In the genomic region with DNA sequence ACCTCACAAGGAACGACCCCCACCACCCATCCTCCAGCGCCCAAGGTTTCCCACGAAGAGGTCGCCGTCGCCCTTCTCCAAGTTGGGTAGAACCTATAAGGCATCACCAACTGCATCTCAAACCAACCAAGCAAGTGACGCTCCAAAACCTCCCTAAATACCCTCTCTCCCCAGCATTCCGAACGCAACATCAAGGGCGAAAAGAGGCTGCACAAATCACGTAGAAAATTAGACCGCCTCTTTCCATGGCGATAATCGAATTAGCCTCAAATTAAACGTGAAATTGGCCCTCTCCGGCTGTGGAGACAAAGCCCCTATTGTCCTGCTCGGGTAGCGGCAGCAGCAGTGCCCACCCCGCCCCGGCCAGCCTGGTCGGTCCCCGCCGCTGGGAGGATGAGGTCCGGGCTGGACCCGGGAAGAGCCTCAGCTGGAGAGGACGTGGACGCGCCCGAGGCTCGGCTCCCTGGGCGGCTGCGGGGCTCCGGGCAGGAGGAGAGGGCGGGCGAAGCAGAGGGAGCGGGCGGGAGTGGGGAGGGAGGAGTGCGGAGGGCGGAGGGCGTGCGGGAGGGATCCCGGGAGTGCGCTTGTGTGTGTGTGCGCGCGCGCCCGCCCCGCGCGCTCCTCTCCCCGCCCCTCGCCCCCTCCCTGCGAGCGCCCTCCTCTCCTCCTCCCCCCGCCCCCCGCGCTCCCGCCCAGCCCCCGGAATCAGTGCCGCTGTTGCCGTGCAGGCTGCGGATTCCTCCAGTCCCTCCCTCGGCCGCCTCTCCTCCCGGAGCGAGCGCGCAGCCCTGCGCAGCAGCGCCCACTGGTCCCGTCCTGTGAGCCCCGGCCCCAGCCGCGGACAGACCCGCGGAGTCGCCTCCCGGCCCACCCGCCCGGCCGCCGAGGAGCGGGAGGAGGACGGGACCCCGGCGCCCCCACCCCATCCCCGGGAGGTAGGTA, we compare ENCODE assay signal across 8 cellular contexts. TPM values are rescaled to one million over a fixed set of nuclear protein-coding genes. Genes with fewer than 3 reads are reported as not detected.
DNase-seq lines count a peak whose midpoint lies in the region; ATAC-seq and TF ChIP-seq lines count a peak whose summit lies in the region.

A gene (plus strand): TSS at position 744 of the 942 bp plus-strand sequence. CDS start 70,092 bp downstream, outside the sequence.

- TF ChIP-seq POLR2A in suprapubic skin (IDR thresholded peaks at IDR 0.05) = no peak

- in situ Hi-C loops in HAP-1 (cut with MboI; ENCODE audit: low sequenced_read_pairs) = no loop called here

- H3K4me1 ChIP-seq in HAP-1 (peaks cover 22% of the 10 kb centered on the region), suprapubic skin (peaks cover 41% of the 10 kb centered on the region)

- H3K27ac ChIP-seq in epithelial cell of prostate = peak within 1 kb of the TSS; percentile 9
- H3K27ac ChIP-seq in suprapubic skin = peak within 1 kb of the TSS; percentile 96

- H3K9me3 ChIP-seq in HAP-1 (no peaks in the 10 kb centered on the region), suprapubic skin (no peaks in the 10 kb centered on the region)

- no peak for TF ChIP-seq EP300 in suprapubic skin (IDR thresholded peaks at IDR 0.05)

- H3K36me3 Mint-ChIP-seq in activated CD8-positive, alpha-beta T cell treated with anti-CD3 and anti-CD28 coated beads, Interleukin-2, amount 10 ng/mL, durations not matched to agents 7 days and 5 days (ENCODE audit: low read depth) = no peaks in the 10 kb centered on the region

- H3K27ac Mint-ChIP-seq in activated CD8-positive, alpha-beta T cell treated with anti-CD3 and anti-CD28 coated beads, Interleukin-2, amount 10 ng/mL, durations not matched to agents 7 days and 5 days = no peak within 1 kb of the TSS

- H3K4me3 ChIP-seq in HAP-1 (peak within 1 kb of the TSS; percentile 56), suprapubic skin (peak within 1 kb of the TSS; percentile 97)

- peaks cover 52% of the 10 kb centered on the region for H3K27me3 Mint-ChIP-seq in activated CD8-positive, alpha-beta T cell treated with anti-CD3 and anti-CD28 coated beads, Interleukin-2, amount 10 ng/mL, durations not matched to agents 7 days and 5 days (ENCODE audit: low read depth)

- H3K27me3 ChIP-seq in HAP-1 (ENCODE audit: low read depth) (no peaks in the 10 kb centered on the region), suprapubic skin (peaks cover 5% of the 10 kb centered on the region)

- peak; percentile 59 for ATAC-seq in activated CD8-positive, alpha-beta T cell treated with anti-CD3 and anti-CD28 coated beads, Interleukin-2, amount 10 ng/mL, durations not matched to agents 7 days and 5 days

- H3K9me3 Mint-ChIP-seq in activated CD8-positive, alpha-beta T cell treated with anti-CD3 and anti-CD28 coated beads, Interleukin-2, amount 10 ng/mL, durations not matched to agents 7 days and 5 days (ENCODE audit: insufficient read depth) = no peaks in the 10 kb centered on the region

- DNase-seq in DMS53 treated with DMSO at 0.1 percent for 48 hours (lab: John Stamatoyannopoulos, UW; ENCODE audit: unreplicated experiment) (peak; percentile 76), HAP-1 (ENCODE audit: low spot score in 2 of 2) (peak; percentile 84 to 95), NCI-H2196 (lab: John Stamatoyannopoulos, UW; ENCODE audit: unreplicated experiment) (peak; percentile 49), epithelial cell of prostate (ENCODE audit: low read depth, low spot score) (no peak), mesenteric fat pad (ENCODE audit: low spot score) (peak; percentile 95), suprapubic skin (ENCODE audit: low spot score in 2 of 2) (peak; percentile 93 to 94), cortex of kidney (lab: John Stamatoyannopoulos, UW) (no peak)
- no peak for DNase-seq in activated CD8-positive, alpha-beta T cell treated with anti-CD3 and anti-CD28 coated beads, Interleukin-2, amount 10 ng/mL, durations not matched to agents 7 days and 5 days

- TF ChIP-seq CTCF in suprapubic skin (IDR thresholded peaks at IDR 0.05) = no peak

- POLR2A ChIA-PET in activated CD8-positive, alpha-beta T cell treated with anti-CD3 and anti-CD28 coated beads, Interleukin-2, amount 10 ng/mL, durations not matched to agents 7 days and 5 days (lab: Charles Lee) = no interaction called here

- no peaks in the 10 kb centered on the region for H3K36me3 ChIP-seq in HAP-1 (replicated peaks)
- H3K36me3 ChIP-seq in suprapubic skin = no peaks in the 10 kb centered on the region

- peaks cover 14% of the 10 kb centered on the region for H3K4me1 Mint-ChIP-seq in activated CD8-positive, alpha-beta T cell treated with anti-CD3 and anti-CD28 coated beads, Interleukin-2, amount 10 ng/mL, durations not matched to agents 7 days and 5 days (ENCODE audit: low read depth)

- CTCF ChIA-PET in activated CD8-positive, alpha-beta T cell treated with anti-CD3 and anti-CD28 coated beads, Interleukin-2, amount 10 ng/mL, durations not matched to agents 7 days and 5 days (lab: Charles Lee) = no interaction called here

- WGBS in suprapubic skin = under 1% methylated on average over 39 of the region's 88 CpGs

- peak within 1 kb of the TSS; percentile 74 for H3K4me3 Mint-ChIP-seq in activated CD8-positive, alpha-beta T cell treated with anti-CD3 and anti-CD28 coated beads, Interleukin-2, amount 10 ng/mL, durations not matched to agents 7 days and 5 days

RNA-seq across cellular contexts. Expression of the gene that starts here (rescaled TPM):
- total RNA-seq in activated CD8-positive, alpha-beta T cell treated with anti-CD3 and anti-CD28 coated beads, Interleukin-2, amount 10 ng/mL, durations not matched to agents 7 days and 5 days = 100 to 1,000 TPM; 140 to 147 TPM
- total RNA-seq in mesenteric fat pad (776 TPM), suprapubic skin (100 to 1,000 TPM; 173 to 250 (median 203) TPM)

Comparison
In these comparisons a context has a peak if more than half of its experiments do, and no peak if none do; other contexts are left out.
1. DNase-seq: peak in DMS53 treated with DMSO at 0.1 percent for 48 hours (single experiment), HAP-1 (2 of 2), NCI-H2196 (single experiment), mesenteric fat pad (single experiment) and suprapubic skin (2 of 2); none in activated CD8-positive, alpha-beta T cell treated with anti-CD3 and anti-CD28 coated beads, Interleukin-2, amount 10 ng/mL, durations not matched to agents 7 days and 5 days (single experiment), epithelial cell of prostate (single experiment) and cortex of kidney (single experiment).